In the genomic region with DNA sequence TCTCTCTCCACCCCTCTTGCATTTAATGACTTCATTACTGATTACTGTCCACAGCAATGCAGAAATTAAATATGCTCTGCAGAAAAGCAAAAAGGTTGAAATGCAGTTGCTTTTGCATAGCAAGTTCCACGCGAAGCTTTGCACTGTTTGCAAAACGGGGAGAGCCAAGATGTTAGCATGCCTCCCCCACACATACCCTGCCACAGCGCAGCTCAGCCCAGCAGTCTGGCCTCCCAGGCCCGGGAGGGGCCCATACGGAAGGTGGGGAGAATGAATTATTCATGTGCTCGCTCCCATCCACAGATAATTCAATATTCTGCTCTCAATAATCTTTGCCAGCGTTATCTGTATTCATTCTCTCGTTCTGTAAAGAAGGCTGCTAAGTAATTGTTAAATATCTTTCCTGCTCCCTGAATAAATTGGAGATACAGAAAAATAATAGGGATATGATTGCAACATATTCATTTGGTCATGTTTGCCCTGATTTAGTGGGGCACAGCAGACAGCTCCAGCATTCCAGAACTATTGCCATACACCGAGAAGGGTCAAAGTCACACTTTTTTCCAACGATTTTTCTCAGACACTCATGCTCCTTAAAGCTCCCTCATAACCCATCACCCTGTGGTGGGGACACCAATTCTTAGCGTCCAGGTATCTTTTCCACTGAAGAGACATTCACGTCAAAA, we compare ENCODE assay signal across 22 cellular contexts.
A peak's percentile ranks its signal among the peaks of the same experiment; 100 is the strongest.
DNase-seq lines count a peak whose midpoint lies in the region; ATAC-seq, FAIRE-seq and TF ChIP-seq lines count a peak whose summit lies in the region.
"Had no signal": no experiment of that assay in that cellular context is flagged by ENCODE, and none has a peak within 500 bp of the region (broad histone marks: within the 10 kb centered on the region; RNA-seq: fewer than 3 reads in every experiment).

No MANE protein-coding gene starts in this region.

- H3K4me3 ChIP-seq in IMR-90 (ENCODE audit: insufficient read depth, low read depth, low read length), result no peak overlapping the region
- no peak overlapping the region for H3K4me3 ChIP-seq in HepG2 (replicated peaks in 1 of 3; ENCODE audit: insufficient read depth in 1 of 3, low read depth in 2 of 3, low read length in 3 of 3)
- H3K4me3 ChIP-seq in testis, result no peak overlapping the region
- H3K4me3 ChIP-seq: A549, GM23338, HAP-1 had no signal

- H2AFZ ChIP-seq in IMR-90 (replicated peaks; ENCODE audit: low read length, poor library complexity), result no peak overlapping the region
- H2AFZ ChIP-seq in HepG2 (ENCODE audit: low read length), result no peak overlapping the region
- H2AFZ ChIP-seq: GM23338 had no signal

- H3K27ac Mint-ChIP-seq in mesothelial cell of epicardium (no peak overlapping the region), T-cell (no peak overlapping the region)
- H3K27ac Mint-ChIP-seq: GM23338, HFFc6 had no signal

- CTCF ChIA-PET in IMR-90 (lab: Yijun Ruan, JAX) (interaction anchor here (1.6 to 2.9 kb wide), 2 partner anchors 52 to 53 kb away, joined by 5 to 14 read pairs; no protein-coding TSS in a partner anchor), HepG2 (lab: Yijun Ruan, JAX; ENCODE audit: low intra/inter-chr PET ratio, low total read pairs) (interaction anchor here (2.1 kb wide), 1 partner anchor 53 kb away, joined by 9 read pairs; no protein-coding TSS in a partner anchor), T-cell (lab: Charles Lee) (interaction anchor here in 1 of 2 donors (1.1 to 4.3 kb wide), 3 partner anchors 207 to 315 kb away, joined by 6 to 35 read pairs (median 15); no protein-coding TSS in a partner anchor)

- H2BK15ac ChIP-seq in IMR-90 (ENCODE audit: low read depth, low read length), result no peak overlapping the region

- TF ChIP-seq EP300 in HepG2 (IDR thresholded peaks at IDR 0.05; ENCODE audit: low read depth in 2 of 2, low read length in 2 of 2), result no peak
- TF ChIP-seq EP300 in HepG2 (CRISPR knock-in tag; IDR thresholded peaks at IDR 0.05; ENCODE audit: borderline replicate concordance), result no peak

- H3K4me1 Mint-ChIP-seq in mesothelial cell of epicardium, result no peaks in the 10 kb centered on the region
- H3K4me1 Mint-ChIP-seq in T-cell, result peaks cover 18 to 27% (median 22%) of the 10 kb centered on the region in 3 donors

- H3K27ac ChIP-seq in IMR-90 (ENCODE audit: insufficient read depth, low read length) (no peak overlapping the region), HepG2 (ENCODE audit: extremely low read length, insufficient read depth, low read length) (no peak overlapping the region), testis (no peak overlapping the region)
- H3K27ac ChIP-seq: A549 had no signal

- H3K36me3 Mint-ChIP-seq in mesothelial cell of epicardium (no peaks in the 10 kb centered on the region), T-cell (no peaks in the 10 kb centered on the region)
- H3K36me3 Mint-ChIP-seq: CD4-positive, alpha-beta memory T cell had no signal

- no peak overlapping the region; the same call in 1 of the 2 replicates for H3K56ac ChIP-seq in IMR-90 (ENCODE audit: extremely low read depth, insufficient read depth, low read length)

- H3K27me3 Mint-ChIP-seq in mesothelial cell of epicardium (ENCODE audit: low read depth) (peaks cover 46% of the 10 kb centered on the region), T-cell (no peaks in the 10 kb centered on the region)
- H3K27me3 Mint-ChIP-seq: CD4-positive, alpha-beta memory T cell had no signal

- dilution Hi-C loops in IMR-90 (cut with HindIII; ENCODE audit: low sequenced_read_pairs, unreplicated experiment), result no loop called here

- H3K36me3 ChIP-seq in IMR-90 (ENCODE audit: control insufficient read depth, insufficient read depth, low read length) (no peaks in the 10 kb centered on the region), HepG2 (replicated peaks in 1 of 2; ENCODE audit: control insufficient read depth in 1 of 2, insufficient read depth in 2 of 2, low read length in 2 of 2) (no peaks in the 10 kb centered on the region), testis (ENCODE audit: low read depth, missing control alignments) (no peaks in the 10 kb centered on the region)
- H3K36me3 ChIP-seq: HAP-1 had no signal

- intact Hi-C loops in IMR-90 (cut with micrococcal nuclease) (no loop called here), HepG2 (cut with micrococcal nuclease; ENCODE audit: unreplicated experiment) (no loop called here), testis (cut with DNase I; ENCODE audit: low total_unique reads) (no loop called here)

- TF ChIP-seq POLR2A in IMR-90 (IDR thresholded peaks at IDR 0.05; ENCODE audit: low read depth, low read length) (no peak), HepG2 (IDR thresholded peaks at IDR 0.05; ENCODE audit: insufficient read depth in 1 of 2, low read depth in 2 of 2, low read length in 2 of 2) (no peak), testis (IDR thresholded peaks at IDR 0.05) (no peak)

- TF ChIP-seq CTCF in IMR-90 (conservative IDR thresholded peaks at IDR 0.05; ENCODE audit: low read depth, low read length), result no peak
- no peak for TF ChIP-seq CTCF in HepG2 (CRISPR knock-in tag; IDR thresholded peaks at IDR 0.05)
- TF ChIP-seq CTCF in testis (IDR thresholded peaks at IDR 0.05), result no peak
- no peak for TF ChIP-seq CTCF in mesothelial cell of epicardium (IDR thresholded peaks at IDR 0.05; ENCODE audit: unreplicated experiment)

- H3K9me3 Mint-ChIP-seq in mesothelial cell of epicardium (no peaks in the 10 kb centered on the region), T-cell (peaks cover 0 to 3% (median 0%) of the 10 kb centered on the region in 3 donors)
- H3K9me3 Mint-ChIP-seq: CD4-positive, alpha-beta memory T cell; GM23338; HFFc6 had no signal

- H4K8ac ChIP-seq in IMR-90 (ENCODE audit: low read depth in 2 of 2, low read length in 2 of 2), result no peak overlapping the region

- no peaks in the 10 kb centered on the region for H3K79me1 ChIP-seq in IMR-90 (ENCODE audit: low read depth in 1 of 2, low read length in 2 of 2)

- H2AK9ac ChIP-seq in IMR-90 (replicated peaks; ENCODE audit: low read depth, low read length, poor library complexity), result peak overlapping the region; percentile 44

- no peak overlapping the region for H3K4ac ChIP-seq in IMR-90 (ENCODE audit: low read depth, low read length)

- no peak overlapping the region for H2BK120ac ChIP-seq in IMR-90 (ENCODE audit: low read depth, low read length)

- H2BK5ac ChIP-seq in IMR-90 (ENCODE audit: low read depth, low read length, poor library complexity, severe bottlenecking), result no peak overlapping the region

- POLR2A ChIA-PET in IMR-90 (lab: Charles Lee; ENCODE audit: unreplicated experiment), result no interaction called here
- POLR2A ChIA-PET in HepG2 (lab: Yijun Ruan, JAX), result no interaction called here
- POLR2A ChIA-PET in T-cell (lab: Charles Lee), result no interaction called here

- H3K79me2 ChIP-seq in HepG2 (ENCODE audit: insufficient read depth, low read length), result no peaks in the 10 kb centered on the region

- H3K9me3 ChIP-seq in IMR-90 (ENCODE audit: control insufficient read depth, insufficient read depth, low read length), result no peaks in the 10 kb centered on the region; the same call in 1 of the 2 replicates
- H3K9me3 ChIP-seq in HepG2 (ENCODE audit: low read length), result 0 out of 2 replicates have a peak, but pooled peaks cover 8% of the 10 kb centered on the region
- no peaks in the 10 kb centered on the region for H3K9me3 ChIP-seq in testis
- H3K9me3 ChIP-seq: A549, HAP-1 had no signal

- no peak for FAIRE-seq in HepG2 (lab: Jason Lieb, UNC)
- FAIRE-seq: A549, G401.6, GM12892, GM19239 had no signal

- H3K18ac ChIP-seq in IMR-90 (ENCODE audit: low read depth, low read length), result no peak overlapping the region

- H3K9me1 ChIP-seq in IMR-90 (ENCODE audit: insufficient read depth, low read length), result no peaks in the 10 kb centered on the region

- BruUV-seq in IMR-90 (replicated peaks; lab: Mats Ljungman, UMichigan), result no TSS peak
- BruUV-seq in HepG2 (replicated peaks; lab: Mats Ljungman, UMichigan), result no TSS peak

- no peak overlapping the region for H3K14ac ChIP-seq in IMR-90 (replicated peaks; ENCODE audit: low read depth, low read length)

- no peak overlapping the region for H4K91ac ChIP-seq in IMR-90 (ENCODE audit: insufficient read depth, low read depth, low read length)

- ATAC-seq in IMR-90 (ENCODE audit: low read depth) (no peak), HepG2 (no peak), GM18861 (IDR thresholded peaks at IDR 0.05; ENCODE audit: unreplicated experiment) (no peak), T-cell (replicated peaks in 1 of 4) (no peak)
- ATAC-seq: A549, GM23338 had no signal

- H4K5ac ChIP-seq in IMR-90 (ENCODE audit: low read depth, low read length), result no peak overlapping the region

- H3K9ac ChIP-seq in IMR-90 (ENCODE audit: low read depth, low read length), result no peak overlapping the region
- no peak overlapping the region for H3K9ac ChIP-seq in HepG2 (ENCODE audit: insufficient read depth, low read depth, low read length)

- H3K4me2 ChIP-seq in IMR-90 (ENCODE audit: low read depth, low read length) (no peak overlapping the region), HepG2 (ENCODE audit: low read depth, low read length) (no peak overlapping the region)
- H3K4me2 ChIP-seq: A549, GM23338 had no signal

- H3K4me3 Mint-ChIP-seq in mesothelial cell of epicardium, result no peak overlapping the region
- no peak overlapping the region for H3K4me3 Mint-ChIP-seq in T-cell
- H3K4me3 Mint-ChIP-seq: CD4-positive, alpha-beta memory T cell; GM23338; HFFc6 had no signal

- WGBS in IMR-90 (ENCODE audit: extremely low coverage in 2 of 2, insufficient read length in 1 of 2), 2 experiments, result 40% methylated on average over 1 of the region's 13 CpGs; no CpG with 5 or more reads in 1 of the 2 experiments
- WGBS in HepG2 (ENCODE audit: low lambda C conversion rate), result 18% methylated on average over 13 of the region's 13 CpGs
- whole genome bisulfite sequencing in testis, 2 donors, result 36 to 38% methylated on average over 13 of the region's 13 CpGs

- H3K27me3 ChIP-seq in IMR-90 (ENCODE audit: control insufficient read depth, insufficient read depth, low read length), result peaks cover 7% of the 10 kb centered on the region; the same call in 1 of the 2 replicates
- H3K27me3 ChIP-seq in HepG2 (ENCODE audit: control insufficient read depth in 1 of 2, insufficient read depth in 2 of 2, low read length in 2 of 2), result peaks cover 0 to 5% of the 10 kb centered on the region in 2 experiments; a peak in 2 of 5 replicates
- no peaks in the 10 kb centered on the region for H3K27me3 ChIP-seq in testis

- H3K4me1 ChIP-seq in IMR-90 (ENCODE audit: control insufficient read depth, insufficient read depth, low read length) (no peaks in the 10 kb centered on the region), HepG2 (ENCODE audit: insufficient read depth, low read length) (peaks cover 3% of the 10 kb centered on the region), testis (peaks cover 6% of the 10 kb centered on the region)
- H3K4me1 ChIP-seq: A549, HAP-1 had no signal

- no peak overlapping the region for H2BK20ac ChIP-seq in IMR-90 (ENCODE audit: low read depth, low read length)

- H3K23ac ChIP-seq in IMR-90 (ENCODE audit: low read depth, low read length), result no peak overlapping the region

- no peak overlapping the region for H2AK5ac ChIP-seq in IMR-90 (ENCODE audit: low read depth, low read length)

- in situ Hi-C loops in IMR-90 (cut with MboI; ENCODE audit: low sequenced_read_pairs), result no loop called here
- in situ Hi-C loops in HepG2 (cut with HindIII; ENCODE audit: extremely low pct_ligation_motif_present, low pct_unique_long_range_greater_than_20kb), result no loop called here

- H4K20me1 ChIP-seq in IMR-90 (ENCODE audit: insufficient read depth, low read length), result no peaks in the 10 kb centered on the region
- H4K20me1 ChIP-seq in HepG2 (ENCODE audit: insufficient read depth, low read length), result no peaks in the 10 kb centered on the region

- no peak for TF ChIP-seq RAD21 in IMR-90 (IDR thresholded peaks at IDR 0.05; ENCODE audit: low read length)
- no peak for TF ChIP-seq RAD21 in HepG2 (CRISPR knock-in tag; IDR thresholded peaks at IDR 0.05)

- DNase-seq in Ammon's horn (ENCODE audit: low spot score) (peak; percentile 38), IMR-90 (no peak), HepG2 (ENCODE audit: low spot score) (no peak), testis (peak; percentile 68), mesothelial cell of epicardium (ENCODE audit: low spot score in 2 of 2, unreplicated experiment in 2 of 2) (no peak), T-cell (no peak)
- DNase-seq: 8988T; ACHN; AML-193; C1 segment of cervical spinal cord; Calu3; CD4-positive, alpha-beta memory T cell; COR-L47; DMS53; HFFc6 had no signal

Comparison
In these comparisons a context has a peak if more than half of its experiments do, and no peak if none do; other contexts are left out.
1. DNase-seq: peak in Ammon's horn (single experiment) and testis (single experiment); none in IMR-90 (single experiment), HepG2 (single experiment), mesothelial cell of epicardium (0 of 2) and T-cell (0 of 34).